16 cellular contexts compared by ENCODE assay signal in the genomic region with DNA sequence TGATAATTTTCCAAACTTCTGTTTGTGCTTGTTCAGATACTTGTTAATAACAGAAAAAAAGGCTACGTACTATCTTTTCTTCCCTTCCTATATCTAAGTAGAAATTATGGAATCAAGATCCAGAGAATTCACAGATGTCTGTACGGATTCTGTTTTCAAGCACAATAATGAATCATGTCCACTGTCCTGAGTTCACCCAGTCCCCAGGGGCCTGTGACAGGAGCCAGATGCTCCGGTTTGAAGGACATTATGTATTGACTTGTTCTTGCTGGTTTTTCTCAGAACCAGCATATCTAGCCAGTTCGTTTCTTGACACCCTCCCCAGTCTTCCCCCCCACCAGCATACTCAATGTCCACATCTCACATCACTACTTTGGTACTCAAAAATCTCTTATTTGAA.
DNase-seq lines count a peak whose midpoint lies in the region; ATAC-seq lines count a peak whose summit lies in the region.
"Had no signal": no experiment of that assay in that cellular context is flagged by ENCODE, and none has a peak within 500 bp of the region (broad histone marks: within the 10 kb centered on the region; RNA-seq: fewer than 3 reads in every experiment).

No MANE protein-coding gene starts in this region.

- H3F3A ChIP-seq in GM23248 (ENCODE audit: insufficient read depth) = peaks cover 16% of the 10 kb centered on the region

- DNase-seq in GM23248 = peak; percentile 4
- peak; percentile 77 for DNase-seq in left ventricle myocardium superior
- DNase-seq in putamen (ENCODE audit: low spot score) = peak; percentile 76
- no peak for DNase-seq in NOMO-1 (lab: John Stamatoyannopoulos, UW; ENCODE audit: unreplicated experiment in 2 of 2)
- DNase-seq in AG20443 (ENCODE audit: low spot score) = no peak
- no peak for DNase-seq in effector memory CD8-positive, alpha-beta T cell
- DNase-seq: activated CD4-positive, CD25-positive, alpha-beta regulatory T cell; activated CD8-positive, alpha-beta memory T cell treated with anti-CD3 and anti-CD28 coated beads, Interleukin-2, amount 50 U/mL, for 48 hours; activated naive CD4-positive, alpha-beta T cell treated with anti-CD3 and anti-CD28 coated beads, Interleukin-2, amount 50 U/mL, for 16 hours; central memory CD4-positive, alpha-beta T cell; NCI-H1092 treated with DMSO at 0.1 percent for 48 hours; stimulated activated naive CD8-positive, alpha-beta T cell treated with anti-CD3 and anti-CD28 coated beads, Interleukin-15, Interleukin-2, amounts not matched to agents 100 U/mL and 50 U/mL, for 24 hours had no signal

- intact Hi-C loops in left ventricle myocardium superior (cut with micrococcal nuclease) = no loop called here

- H3K4me2 ChIP-seq in GM23248 (ENCODE audit: unreplicated experiment) = no peak overlapping the region

- peaks cover 18% of the 10 kb centered on the region for H3K4me1 ChIP-seq in GM23248 (ENCODE audit: insufficient read depth)

- no peak overlapping the region for H2AFZ ChIP-seq in GM23248

- no peaks in the 10 kb centered on the region for H3K27me3 ChIP-seq in GM23248 (replicated peaks; ENCODE audit: insufficient read depth)

- no peaks in the 10 kb centered on the region for H3K9me2 ChIP-seq in GM23248 (ENCODE audit: insufficient read depth)

- H3K9me3 ChIP-seq in GM23248 (ENCODE audit: low read depth) = no peaks in the 10 kb centered on the region

- peaks cover 3 to 16% of the 10 kb centered on the region in 2 donors for H3K4me1 Mint-ChIP-seq in effector memory CD8-positive, alpha-beta T cell (ENCODE audit: low read depth in 2 of 2)

- 51 to 52% methylated on average over 4 of the region's 4 CpGs for WGBS in GM23248 (ENCODE audit: low coverage in 1 of 2, low lambda C conversion rate in 2 of 2, missing lambda C conversion rate in 2 of 2), 2 experiments

- H3K79me2 ChIP-seq in GM23248 (ENCODE audit: insufficient read depth) = no peaks in the 10 kb centered on the region

- peak overlapping the region in 1 of 2 donors; percentile 18 for H3K27ac Mint-ChIP-seq in effector memory CD8-positive, alpha-beta T cell

- no peaks in the 10 kb centered on the region for H3K9me3 Mint-ChIP-seq in effector memory CD8-positive, alpha-beta T cell

- no peaks in the 10 kb centered on the region for H3K36me3 ChIP-seq in GM23248 (ENCODE audit: low read depth)

- ATAC-seq in left ventricle myocardium superior (peak; percentile 93), GM18909 (IDR thresholded peaks at IDR 0.05; ENCODE audit: poor library complexity, unreplicated experiment) (no peak)
- ATAC-seq in effector memory CD8-positive, alpha-beta T cell (replicated peaks) = no peak
- ATAC-seq: left lobe of liver; stimulated activated naive CD8-positive, alpha-beta T cell treated with anti-CD3 and anti-CD28 coated beads, Interleukin-15, Interleukin-2, amounts not matched to agents 100 U/mL and 50 U/mL, for 24 hours had no signal

- no peak overlapping the region for H3K9ac ChIP-seq in GM23248

- H3K4me3 ChIP-seq in GM23248 = no peak overlapping the region
- H3K4me3 ChIP-seq: skin epidermis had no signal

- no peak overlapping the region for H3K27ac ChIP-seq in GM23248
- H3K27ac ChIP-seq in angular gyrus (ENCODE audit: low read depth, low read length) = peak overlapping the region; percentile 93

- no peaks in the 10 kb centered on the region for H3K27me3 Mint-ChIP-seq in effector memory CD8-positive, alpha-beta T cell

- H4K20me1 ChIP-seq in GM23248 (ENCODE audit: insufficient read depth) = no peaks in the 10 kb centered on the region

- in situ Hi-C loops in GM23248 (cut with MboI) = no loop called here

- H3K36me3 Mint-ChIP-seq in effector memory CD8-positive, alpha-beta T cell (ENCODE audit: insufficient read depth) = peaks cover 7% of the 10 kb centered on the region

- H3K4me3 Mint-ChIP-seq in effector memory CD8-positive, alpha-beta T cell = no peak overlapping the region

Comparison
In these comparisons a context has a peak if more than half of its experiments do, and no peak if none do; other contexts are left out.
1. DNase-seq: peak in GM23248 (single experiment), left ventricle myocardium superior (single experiment) and putamen (single experiment); none in NOMO-1 (0 of 2), AG20443 (single experiment) and effector memory CD8-positive, alpha-beta T cell (0 of 3).